Comparison of ENCODE assay signal across 8 cellular contexts in genomic region chr2:44955593-44956449, GRCh38. TPM values are rescaled to one million over a fixed set of nuclear protein-coding genes. Genes with fewer than 3 reads are reported as not detected.
DNase-seq lines count a peak whose midpoint lies in the region; ATAC-seq and TF ChIP-seq lines count a peak whose summit lies in the region.

No MANE protein-coding gene starts in this region.

- peak overlapping the region; percentile 73 for H3K4me3 Mint-ChIP-seq in Caco-2 (ENCODE audit: unreplicated experiment)
- peak overlapping the region; percentile 68 for H3K4me3 Mint-ChIP-seq in GM23338

- peaks cover 5% of the 10 kb centered on the region for H3K27me3 Mint-ChIP-seq in Caco-2 (ENCODE audit: insufficient read depth, unreplicated experiment)
- peaks cover 62% of the 10 kb centered on the region for H3K27me3 Mint-ChIP-seq in GM23338 (ENCODE audit: insufficient read depth, low read depth, poor library complexity)

- H3K9me3 ChIP-seq in Caco-2 (no peaks in the 10 kb centered on the region), right cardiac atrium (ENCODE audit: control insufficient read depth, low read length) (no peaks in the 10 kb centered on the region)

- H3K27ac ChIP-seq in GM23338 (ENCODE audit: low read depth): no peak overlapping the region
- no peak overlapping the region for H3K27ac ChIP-seq in right cardiac atrium (ENCODE audit: low read length)

- ATAC-seq in GM23338: peak; percentile 63
- peak; percentile 79 to 86 for ATAC-seq in right cardiac atrium
- peak; percentile 86 for ATAC-seq in sciatic nerve
- no peak for ATAC-seq in GM19328 (IDR thresholded peaks at IDR 0.05; ENCODE audit: unreplicated experiment)

- no peaks in the 10 kb centered on the region for H4K20me1 ChIP-seq in GM23338 (replicated peaks; ENCODE audit: insufficient read depth)

- CTCF ChIA-PET in Caco-2 (lab: Charles Lee): interaction anchor here (0.6 to 2.6 kb wide), 19 partner anchors 8 to 912 kb away, joined by 3 to 53 read pairs (median 5); partner anchors contain the start of genes CAMKMT, PREPL and SIX2

- H3F3A ChIP-seq in GM23338 (replicated peaks; ENCODE audit: low read depth): 0 out of 2 replicates have a peak, but pooled peaks cover 2% of the 10 kb centered on the region

- no peaks in the 10 kb centered on the region for H3K4me1 ChIP-seq in Caco-2
- peaks cover 34% of the 10 kb centered on the region for H3K4me1 ChIP-seq in GM23338 (ENCODE audit: insufficient read depth)
- no peaks in the 10 kb centered on the region for H3K4me1 ChIP-seq in right cardiac atrium (ENCODE audit: control insufficient read depth, insufficient read depth, low read length)

- no TSS peak for BruUV-seq in Caco-2 (replicated peaks; lab: Mats Ljungman, UMichigan)

- no peaks in the 10 kb centered on the region for H3K36me3 ChIP-seq in Caco-2 (ENCODE audit: control insufficient read depth, insufficient read depth, low read length)
- H3K36me3 ChIP-seq in GM23338 (ENCODE audit: insufficient read depth): no peaks in the 10 kb centered on the region

- POLR2A ChIA-PET in Caco-2 (lab: Charles Lee): no interaction called here

- H2AFZ ChIP-seq in GM23338: peak overlapping the region; percentile 88

- intact Hi-C loops in Caco-2 (cut with micrococcal nuclease; ENCODE audit: unreplicated experiment): loop anchor here (1.0 to 5.0 kb wide), 5 partner anchors 59 to 914 kb away; no protein-coding TSS in a partner anchor
- intact Hi-C loops in right cardiac atrium (cut with DNase I): loop anchor here in 3 of 4 donors (5.0 to 10.0 kb wide), 6 partner anchors 474 to 914 kb away; no protein-coding TSS in a partner anchor
- intact Hi-C loops in sciatic nerve (cut with DNase I): no loop called here

- WGBS in right cardiac atrium: 8% methylated on average over 39 of the region's 39 CpGs

- H3K4me1 Mint-ChIP-seq in Caco-2 (ENCODE audit: low read depth, unreplicated experiment): peaks cover 5% of the 10 kb centered on the region
- peaks cover 33% of the 10 kb centered on the region for H3K4me1 Mint-ChIP-seq in GM23338

- H3K27ac Mint-ChIP-seq in Caco-2 (ENCODE audit: unreplicated experiment) (no peak overlapping the region), GM23338 (no peak overlapping the region)

- no peaks in the 10 kb centered on the region for H3K36me3 Mint-ChIP-seq in Caco-2 (ENCODE audit: insufficient read depth, unreplicated experiment)
- no peaks in the 10 kb centered on the region; the same call in 1 of the 3 replicates for H3K36me3 Mint-ChIP-seq in GM23338 (ENCODE audit: low read depth)

- H3K9me3 Mint-ChIP-seq in Caco-2 (ENCODE audit: unreplicated experiment) (no peaks in the 10 kb centered on the region), GM23338 (peaks cover 4% of the 10 kb centered on the region; the same call in 2 of the 3 replicates)

- TF ChIP-seq CTCF in Caco-2 (IDR thresholded peaks at IDR 0.05; ENCODE audit: insufficient read depth in 1 of 2, low read depth in 1 of 2, low read length in 1 of 2, severe bottlenecking in 1 of 2, unreplicated experiment in 1 of 2) (peak; percentile 89 to 90), GM23338 (conservative IDR thresholded peaks at IDR 0.05; ENCODE audit: low read depth in 2 of 2) (peak; percentile 75 to 98)

- H3K4me3 ChIP-seq in Caco-2 (ENCODE audit: low read depth, low read length) (peak overlapping the region; percentile 32), GM23338 (peak overlapping the region; percentile 54), right cardiac atrium (ENCODE audit: low read length) (no peak overlapping the region)

- no peaks in the 10 kb centered on the region for H3K79me2 ChIP-seq in GM23338 (replicated peaks; ENCODE audit: insufficient read depth)

- peak; percentile 75 to 88 for DNase-seq in Caco-2
- DNase-seq in GM23338 (ENCODE audit: low spot score): peak; percentile 91
- DNase-seq in NCI-H1092 (lab: John Stamatoyannopoulos, UW): peak; percentile 48
- peak; percentile 24 to 69 (median 58) for DNase-seq in T-helper 2 cell
- DNase-seq in amniotic epithelial cell (ENCODE audit: low read depth): peak; percentile 43
- DNase-seq in right cardiac atrium: peak; percentile 70 to 88 (median 84)
- DNase-seq in sciatic nerve (ENCODE audit: low spot score): peak; percentile 86

- H3K9me2 ChIP-seq in GM23338 (ENCODE audit: insufficient read depth): no peaks in the 10 kb centered on the region

- peak overlapping the region; percentile 80 for H3K4me2 ChIP-seq in GM23338

- no peaks in the 10 kb centered on the region; the same call in 1 of the 2 replicates for H3K27me3 ChIP-seq in Caco-2 (replicated peaks; ENCODE audit: control insufficient read depth, insufficient read depth, low read length)
- H3K27me3 ChIP-seq in GM23338 (ENCODE audit: insufficient read depth): peaks cover 73% of the 10 kb centered on the region
- H3K27me3 ChIP-seq in right cardiac atrium (ENCODE audit: control insufficient read depth, insufficient read depth): no peaks in the 10 kb centered on the region

TF ChIP-seq in GM23338, 12 proteins besides CTCF, POLR2A, EP300 and RAD21:
- TF ChIP-seq ETS1 (IDR thresholded peaks at IDR 0.05): no peak
- TF ChIP-seq CREB1 (CRISPR knock-in tag; IDR thresholded peaks at IDR 0.05; ENCODE audit: low read depth): 0 out of 2 replicates have a peak, but pooled peaks have one; percentile 24
TF ChIP-seq in GM23338: peak in this region for 1.

RNA-seq across cellular contexts. Expression of gene SIX3, which starts 14.3 kb away (rescaled TPM):
- total RNA-seq in Caco-2 (2022) (not detected in 2 replicates), right cardiac atrium (not detected), sciatic nerve (not detected)
- total RNA-seq in GM23338 (2014; rRNA removed; shearing (Covaris generic)): 0.28 TPM in 1 of 2 replicates, not detected in the other
- polyA plus RNA-seq in GM23338 (2016; fragmentation: Nextera tagmentation; extraction: Ambion mirVana) (0.21 and 0.37 TPM in 2 replicates), right cardiac atrium (not detected)

RNA-seq across cellular contexts. Expression of gene SIX2, which starts 53.4 kb away (rescaled TPM):
- total RNA-seq in Caco-2 (2022): 0.88 and 1.9 TPM in 2 replicates
- 0.31 and 0.87 TPM in 2 replicates for total RNA-seq in GM23338 (2014; rRNA removed; shearing (Covaris generic))
- 1.1 and 1.3 TPM in 2 replicates for polyA plus RNA-seq in GM23338 (2016; fragmentation: Nextera tagmentation; extraction: Ambion mirVana)
- total RNA-seq in right cardiac atrium: under 1 TPM; 0.31 to 0.65 (median 0.48) TPM
- polyA plus RNA-seq in right cardiac atrium: 0.77 TPM
- total RNA-seq in sciatic nerve: 3.6 TPM
